1 cellular context compared by ENCODE assay signal in the genomic region with DNA sequence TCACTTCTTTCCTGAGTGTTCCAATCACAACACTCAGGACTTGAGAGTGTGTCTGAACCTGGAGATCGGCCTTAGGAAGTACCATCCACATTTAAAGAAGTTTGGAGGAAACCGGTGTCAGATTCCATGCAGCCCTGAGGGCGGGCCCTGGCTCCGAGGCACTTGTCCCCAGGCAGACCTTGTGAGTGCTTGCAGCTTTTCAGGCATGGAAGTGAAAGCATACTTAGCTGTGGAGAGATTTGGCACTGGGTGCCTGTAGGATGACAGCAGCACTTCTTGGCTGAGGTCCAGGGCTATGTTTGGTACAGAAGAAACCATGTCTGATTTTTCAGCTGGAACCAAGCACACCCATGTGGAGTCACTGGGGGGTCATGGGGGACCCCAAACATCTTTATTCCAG.
TF ChIP-seq lines count a peak whose summit lies in the region.

No MANE protein-coding gene starts in this region.

TF ChIP-seq in GM12878, 131 proteins besides CTCF, POLR2A, EP300 and RAD21:
- TF ChIP-seq, protein P1, sequence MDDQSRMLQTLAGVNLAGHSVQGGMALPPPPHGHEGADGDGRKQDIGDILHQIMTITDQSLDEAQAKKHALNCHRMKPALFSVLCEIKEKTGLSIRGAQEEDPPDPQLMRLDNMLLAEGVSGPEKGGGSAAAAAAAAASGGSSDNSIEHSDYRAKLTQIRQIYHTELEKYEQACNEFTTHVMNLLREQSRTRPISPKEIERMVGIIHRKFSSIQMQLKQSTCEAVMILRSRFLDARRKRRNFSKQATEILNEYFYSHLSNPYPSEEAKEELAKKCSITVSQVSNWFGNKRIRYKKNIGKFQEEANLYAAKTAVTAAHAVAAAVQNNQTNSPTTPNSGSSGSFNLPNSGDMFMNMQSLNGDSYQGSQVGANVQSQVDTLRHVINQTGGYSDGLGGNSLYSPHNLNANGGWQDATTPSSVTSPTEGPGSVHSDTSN (IDR thresholded peaks at IDR 0.05; ENCODE audit: insufficient replicate concordance, low read depth, low read length) = no peak
- TF ChIP-seq NR2C2 (IDR thresholded peaks at IDR 0.05; ENCODE audit: borderline replicate concordance, control insufficient read depth, insufficient read length, low read depth) = no peak
TF ChIP-seq in GM12878: peak in this region for 0.
